24 cellular contexts compared by ENCODE assay signal in genomic region chr4:56633486-56633885, GRCh38. TPM values are rescaled to one million over a fixed set of nuclear protein-coding genes. Genes with fewer than 3 reads are reported as not detected.
DNase-seq lines count a peak whose midpoint lies in the region; ATAC-seq and TF ChIP-seq lines count a peak whose summit lies in the region.
"Had no signal": no experiment of that assay in that cellular context is flagged by ENCODE, and none has a peak within 500 bp of the region (broad histone marks: within the 10 kb centered on the region; RNA-seq: fewer than 3 reads in every experiment).

No MANE protein-coding gene starts in this region.

- H3K36me3 Mint-ChIP-seq in natural killer cell treated with Interleukin-12 subunit alpha and Interleukin-12 subunit beta and Interleukin-15 and Interleukin-18, amount 100 ng/mL, for 72 hours = no peaks in the 10 kb centered on the region
- no peaks in the 10 kb centered on the region for H3K36me3 Mint-ChIP-seq in natural killer cell
- H3K36me3 Mint-ChIP-seq: CD14-positive monocyte had no signal

- CTCF ChIA-PET in RWPE1 (lab: Yijun Ruan, JAX) = no interaction called here

- intact Hi-C loops in natural killer cell (cut with micrococcal nuclease) = no loop called here

- no peaks in the 10 kb centered on the region for H3K27me3 Mint-ChIP-seq in natural killer cell treated with Interleukin-12 subunit alpha and Interleukin-12 subunit beta and Interleukin-15 and Interleukin-18, amount 100 ng/mL, for 72 hours
- H3K27me3 Mint-ChIP-seq in natural killer cell (ENCODE audit: low read depth in 2 of 2) = no peaks in the 10 kb centered on the region
- H3K27me3 Mint-ChIP-seq: CD4-positive, alpha-beta T cell; CD8-positive, alpha-beta memory T cell had no signal

- ATAC-seq in natural killer cell treated with Interleukin-12 subunit alpha and Interleukin-12 subunit beta and Interleukin-15 and Interleukin-18, amount 100 ng/mL, for 72 hours = no peak
- ATAC-seq in natural killer cell = no peak
- ATAC-seq in foreskin keratinocyte = peak; percentile 51
- ATAC-seq: A549, GM12878, GM23338 had no signal

- H3K9me3 Mint-ChIP-seq in natural killer cell treated with Interleukin-12 subunit alpha and Interleukin-12 subunit beta and Interleukin-15 and Interleukin-18, amount 100 ng/mL, for 72 hours = no peaks in the 10 kb centered on the region
- H3K9me3 Mint-ChIP-seq in natural killer cell = no peaks in the 10 kb centered on the region
- H3K9me3 Mint-ChIP-seq: CD4-positive, alpha-beta T cell; CD8-positive, alpha-beta memory T cell had no signal

- POLR2A ChIA-PET in RWPE1 (lab: Yijun Ruan, JAX; ENCODE audit: low non-redundant PET) = no interaction called here

- H3K27ac Mint-ChIP-seq in natural killer cell treated with Interleukin-12 subunit alpha and Interleukin-12 subunit beta and Interleukin-15 and Interleukin-18, amount 100 ng/mL, for 72 hours = no peak overlapping the region
- H3K27ac Mint-ChIP-seq in natural killer cell = no peak overlapping the region
- H3K27ac Mint-ChIP-seq: CD4-positive, alpha-beta T cell; GM23338; H9; HFFc6 had no signal

- H3K27ac ChIP-seq in RWPE1 (0 out of 2 replicates have a peak overlapping the region, but pooled peaks have one; percentile 7), foreskin keratinocyte (no peak overlapping the region)
- H3K27ac ChIP-seq: A549; BLaER1 treated with 17β-estradiol and CSF1 and Interleukin-3, amounts not matched to agents 10 nM and 100 nM had no signal

- peak; percentile 5 for DNase-seq in natural killer cell treated with Interleukin-12 subunit alpha and Interleukin-12 subunit beta and Interleukin-15 and Interleukin-18, amount 100 ng/mL, for 72 hours (ENCODE audit: low spot score)
- DNase-seq in natural killer cell = no peak
- DNase-seq in RWPE1 (ENCODE audit: low spot score) = no peak
- DNase-seq in foreskin keratinocyte = peak in 1 of 2 donors; percentile 38
- no peak for DNase-seq in activated CD4-positive, CD25-positive, alpha-beta regulatory T cell treated with anti-CD3 and anti-CD28 coated beads, Interleukin-2, amount 50 U/mL, for 72 hours
- no peak for DNase-seq in NCI-H2029 treated with DMSO at 0.1 percent for 48 hours (lab: John Stamatoyannopoulos, UW)
- DNase-seq: 8988T; ACHN; AML-193; BE2C; CD4-positive, alpha-beta T cell; CD8-positive, alpha-beta memory T cell; DMS 273 treated with DMSO at 0.1 percent for 48 hours; DMS79; EL; GDM1; H9; HFFc6 had no signal

- peaks cover 0 to 5% of the 10 kb centered on the region in 2 donors for H3K4me1 Mint-ChIP-seq in natural killer cell treated with Interleukin-12 subunit alpha and Interleukin-12 subunit beta and Interleukin-15 and Interleukin-18, amount 100 ng/mL, for 72 hours (ENCODE audit: low read depth in 2 of 2)
- H3K4me1 Mint-ChIP-seq in natural killer cell = peaks cover 5 to 7% of the 10 kb centered on the region in 2 donors
- H3K4me1 Mint-ChIP-seq: CD8-positive, alpha-beta memory T cell had no signal

- TF ChIP-seq CTCF in natural killer cell (IDR thresholded peaks at IDR 0.05) = no peak
- TF ChIP-seq CTCF in RWPE1 (conservative IDR thresholded peaks at IDR 0.05; ENCODE audit: low read depth) = no peak
- no peak for TF ChIP-seq CTCF in foreskin keratinocyte (conservative IDR thresholded peaks at IDR 0.05)

- peaks cover 28% of the 10 kb centered on the region for H3K4me1 ChIP-seq in foreskin keratinocyte
- H3K4me1 ChIP-seq: A549, BE2C had no signal

- no peaks in the 10 kb centered on the region for H3K27me3 ChIP-seq in foreskin keratinocyte
- H3K27me3 ChIP-seq: BE2C; BLaER1 treated with 17β-estradiol and CSF1 and Interleukin-3, amounts not matched to agents 10 nM and 100 nM had no signal

- no peak overlapping the region for H3K4me3 Mint-ChIP-seq in natural killer cell treated with Interleukin-12 subunit alpha and Interleukin-12 subunit beta and Interleukin-15 and Interleukin-18, amount 100 ng/mL, for 72 hours
- H3K4me3 Mint-ChIP-seq in natural killer cell = no peak overlapping the region
- H3K4me3 Mint-ChIP-seq: CD14-positive monocyte; CD4-positive, alpha-beta T cell; CD8-positive, alpha-beta memory T cell; GM23338; H9; HFFc6 had no signal

RNA-seq across cellular contexts. Expression of gene HOPX, which starts 47.6 kb away (rescaled TPM):
- 100 to 1,000 TPM; 100 to 281 TPM for total RNA-seq in natural killer cell treated with Interleukin-12 subunit alpha and Interleukin-12 subunit beta and Interleukin-15 and Interleukin-18, amount 100 ng/mL, for 72 hours
- total RNA-seq in natural killer cell (100 to 1,000 TPM; 152 to 240 (median 167) TPM), foreskin keratinocyte (4.5 and 8.1 TPM in 2 replicates)
- polyA plus RNA-seq in foreskin keratinocyte = 5.1 and 8.8 TPM in 2 replicates
- total RNA-seq: GM23338, H4, H9, HFFc6 had no signal
- polyA plus RNA-seq: A549, GM23338 had no signal

Comparison
In these comparisons a context has a peak if more than half of its experiments do, and no peak if none do; other contexts are left out.
1. RNA of gene HOPX, which starts 47.6 kb away (total RNA-seq): 100 to 281 TPM in natural killer cell treated with Interleukin-12 subunit alpha and Interleukin-12 subunit beta and Interleukin-15 and Interleukin-18, amount 100 ng/mL, for 72 hours and 152 to 240 TPM in natural killer cell; 4.5 to 8.1 TPM in foreskin keratinocyte; every median in the first group is over 10 times any median in the second.